Comparison of ENCODE assay signal across 12 cellular contexts in genomic region chr2:237422309-237422708, GRCh38. TPM values are rescaled to one million over a fixed set of nuclear protein-coding genes. Genes with fewer than 3 reads are reported as not detected.
DNase-seq lines count a peak whose midpoint lies in the region; ATAC-seq and TF ChIP-seq lines count a peak whose summit lies in the region.
"Had no signal": no experiment of that assay in that cellular context is flagged by ENCODE, and none has a peak within 500 bp of the region (broad histone marks: within the 10 kb centered on the region; RNA-seq: fewer than 3 reads in every experiment).

No MANE protein-coding gene starts in this region.

- H3K9me3 Mint-ChIP-seq in activated CD8-positive, alpha-beta T cell treated with anti-CD3 and anti-CD28 coated beads for 36 hours, result no peaks in the 10 kb centered on the region
- H3K9me3 Mint-ChIP-seq in activated CD8-positive, alpha-beta T cell treated with anti-CD3 and anti-CD28 coated beads, Interleukin-2, amount 10 ng/mL, durations not matched to agents 7 days and 5 days (ENCODE audit: insufficient read depth), result no peaks in the 10 kb centered on the region
- H3K9me3 Mint-ChIP-seq: activated T-cell treated with anti-CD3 and anti-CD28 coated beads, Interleukin-2, amount 50 U/mL, for 72 hours had no signal

- no peak overlapping the region for H2AFZ ChIP-seq in smooth muscle cell (ENCODE audit: low read depth)

- peak overlapping the region; percentile 30 for H3K9ac ChIP-seq in smooth muscle cell (ENCODE audit: low read depth)

- no peak overlapping the region for H3K4me3 Mint-ChIP-seq in activated CD8-positive, alpha-beta T cell treated with anti-CD3 and anti-CD28 coated beads for 36 hours
- H3K4me3 Mint-ChIP-seq in activated CD8-positive, alpha-beta T cell treated with anti-CD3 and anti-CD28 coated beads, Interleukin-2, amount 10 ng/mL, durations not matched to agents 7 days and 5 days, result no peak overlapping the region

- no peak for ATAC-seq in activated CD8-positive, alpha-beta T cell treated with anti-CD3 and anti-CD28 coated beads for 36 hours
- ATAC-seq in activated CD8-positive, alpha-beta T cell treated with anti-CD3 and anti-CD28 coated beads, Interleukin-2, amount 10 ng/mL, durations not matched to agents 7 days and 5 days, result no peak
- no peak for ATAC-seq in HG02970 (IDR thresholded peaks at IDR 0.05; ENCODE audit: low FRiP score, unreplicated experiment)

- peak overlapping the region; percentile 6 for H3K27ac Mint-ChIP-seq in activated CD8-positive, alpha-beta T cell treated with anti-CD3 and anti-CD28 coated beads for 36 hours
- H3K27ac Mint-ChIP-seq in activated CD8-positive, alpha-beta T cell treated with anti-CD3 and anti-CD28 coated beads, Interleukin-2, amount 10 ng/mL, durations not matched to agents 7 days and 5 days, result no peak overlapping the region

- H3K79me2 ChIP-seq in smooth muscle cell (ENCODE audit: low read depth), result peaks cover 80% of the 10 kb centered on the region

- H3K4me3 ChIP-seq in SJSA1 (no peak overlapping the region), fibroblast of mammary gland (ENCODE audit: control insufficient read depth, low read depth, low read length) (no peak overlapping the region), smooth muscle cell (no peak overlapping the region)

- H3K27me3 ChIP-seq in SJSA1 (replicated peaks) (no peaks in the 10 kb centered on the region), smooth muscle cell (ENCODE audit: low read depth) (no peaks in the 10 kb centered on the region)
- H3K27me3 ChIP-seq: upper lobe of left lung had no signal

- H3K4me1 Mint-ChIP-seq in activated CD8-positive, alpha-beta T cell treated with anti-CD3 and anti-CD28 coated beads for 36 hours (ENCODE audit: low read depth), result peaks cover 28% of the 10 kb centered on the region
- H3K4me1 Mint-ChIP-seq in activated CD8-positive, alpha-beta T cell treated with anti-CD3 and anti-CD28 coated beads, Interleukin-2, amount 10 ng/mL, durations not matched to agents 7 days and 5 days (ENCODE audit: low read depth), result peaks cover 14% of the 10 kb centered on the region

- CTCF ChIA-PET in activated CD8-positive, alpha-beta T cell treated with anti-CD3 and anti-CD28 coated beads for 36 hours (lab: Charles Lee), result interaction anchor here (0.7 to 15.0 kb wide), 36 partner anchors 8 to 336 kb away, joined by 3 to 257 read pairs (median 8); partner anchors contain the start of genes COPS8 and MLPH
- CTCF ChIA-PET in activated CD8-positive, alpha-beta T cell treated with anti-CD3 and anti-CD28 coated beads, Interleukin-2, amount 10 ng/mL, durations not matched to agents 7 days and 5 days (lab: Charles Lee), result interaction anchor here (0.7 to 4.9 kb wide), 26 partner anchors 8 to 416 kb away, joined by 3 to 121 read pairs (median 6); partner anchors contain the start of gene COPS8

- H3K27me3 Mint-ChIP-seq in activated CD8-positive, alpha-beta T cell treated with anti-CD3 and anti-CD28 coated beads for 36 hours, result peaks cover 1% of the 10 kb centered on the region
- H3K27me3 Mint-ChIP-seq in activated CD8-positive, alpha-beta T cell treated with anti-CD3 and anti-CD28 coated beads, Interleukin-2, amount 10 ng/mL, durations not matched to agents 7 days and 5 days (ENCODE audit: low read depth), result peaks cover 24% of the 10 kb centered on the region

- DNase-seq in activated CD8-positive, alpha-beta T cell treated with anti-CD3 and anti-CD28 coated beads for 36 hours, result no peak
- no peak for DNase-seq in activated CD8-positive, alpha-beta T cell treated with anti-CD3 and anti-CD28 coated beads, Interleukin-2, amount 10 ng/mL, durations not matched to agents 7 days and 5 days
- DNase-seq in SJSA1 (ENCODE audit: low read depth in 1 of 2, low spot score in 2 of 2), result no peak
- DNase-seq in fibroblast of mammary gland (ENCODE audit: low read depth), result peak; percentile 57
- no peak for DNase-seq in smooth muscle cell (lab: John Stamatoyannopoulos, UW; ENCODE audit: unreplicated experiment)
- no peak for DNase-seq in stimulated activated CD4-positive, alpha-beta T cell treated with anti-CD3 and anti-CD28 coated beads, Interleukin-15, amount 100 ng/mL, for 24 hours
- no peak for DNase-seq in RPMI8226
- DNase-seq: activated T-cell treated with anti-CD3 and anti-CD28 coated beads, Interleukin-2, amount 50 U/mL, for 72 hours had no signal

- intact Hi-C loops in activated CD8-positive, alpha-beta T cell treated with anti-CD3 and anti-CD28 coated beads for 36 hours (cut with micrococcal nuclease), result no loop called here

- peaks cover 1% of the 10 kb centered on the region for H3K36me3 Mint-ChIP-seq in activated CD8-positive, alpha-beta T cell treated with anti-CD3 and anti-CD28 coated beads for 36 hours (ENCODE audit: low read depth)
- H3K36me3 Mint-ChIP-seq in activated CD8-positive, alpha-beta T cell treated with anti-CD3 and anti-CD28 coated beads, Interleukin-2, amount 10 ng/mL, durations not matched to agents 7 days and 5 days (ENCODE audit: low read depth), result no peaks in the 10 kb centered on the region

- H3K27ac ChIP-seq in SJSA1 (peak overlapping the region; percentile 67), smooth muscle cell (ENCODE audit: low read depth) (peak overlapping the region; percentile 100)

- H3K4me1 ChIP-seq in SJSA1 (replicated peaks) (peaks cover 17% of the 10 kb centered on the region), smooth muscle cell (ENCODE audit: low read depth) (peaks cover 4% of the 10 kb centered on the region)

- TF ChIP-seq CTCF in activated CD8-positive, alpha-beta T cell treated with anti-CD3 and anti-CD28 coated beads for 36 hours (IDR thresholded peaks at IDR 0.05), result no peak
- no peak for TF ChIP-seq CTCF in fibroblast of mammary gland (conservative IDR thresholded peaks at IDR 0.05; ENCODE audit: control insufficient read depth, insufficient read depth, low read depth, low read length)
- TF ChIP-seq CTCF in smooth muscle cell (IDR thresholded peaks at IDR 0.05; ENCODE audit: borderline replicate concordance, insufficient read depth, poor library complexity, severe bottlenecking), result no peak

- H3K36me3 ChIP-seq in SJSA1 (no peaks in the 10 kb centered on the region), smooth muscle cell (ENCODE audit: low read depth) (no peaks in the 10 kb centered on the region)
- H3K36me3 ChIP-seq: heart right ventricle, upper lobe of left lung had no signal

- 70% methylated on average over 10 of the region's 10 CpGs for WGBS in smooth muscle cell (ENCODE audit: low lambda C conversion rate)

- H3F3A ChIP-seq in smooth muscle cell (ENCODE audit: low read depth), result peaks cover 60% of the 10 kb centered on the region

- H3K9me3 ChIP-seq in SJSA1 (replicated peaks), result no peaks in the 10 kb centered on the region
- H3K9me3 ChIP-seq in smooth muscle cell (replicated peaks; ENCODE audit: low read depth), result no peaks in the 10 kb centered on the region
- H3K9me3 ChIP-seq: heart right ventricle, upper lobe of left lung had no signal

- H3K4me2 ChIP-seq in smooth muscle cell, result peak overlapping the region; percentile 69

- H4K20me1 ChIP-seq in smooth muscle cell (ENCODE audit: low read depth), result peaks cover 4% of the 10 kb centered on the region

- POLR2A ChIA-PET in activated CD8-positive, alpha-beta T cell treated with anti-CD3 and anti-CD28 coated beads for 36 hours (lab: Charles Lee), result interaction anchor here (0.6 to 2.3 kb wide), 5 partner anchors 11 to 52 kb away, joined by 3 to 15 read pairs (median 4); no protein-coding TSS in a partner anchor
- POLR2A ChIA-PET in activated CD8-positive, alpha-beta T cell treated with anti-CD3 and anti-CD28 coated beads, Interleukin-2, amount 10 ng/mL, durations not matched to agents 7 days and 5 days (lab: Charles Lee), result interaction anchor here (1.0 kb wide), 1 partner anchor 19 kb away, joined by 5 read pairs; no protein-coding TSS in a partner anchor

RNA-seq across cellular contexts. Expression of gene COL6A3, which starts 8.3 kb away (rescaled TPM):
- 1 to 10 TPM; 4.0 to 4.1 TPM for total RNA-seq in activated CD8-positive, alpha-beta T cell treated with anti-CD3 and anti-CD28 coated beads for 36 hours
- under 1 TPM; 0.03 to 0.10 TPM for total RNA-seq in activated CD8-positive, alpha-beta T cell treated with anti-CD3 and anti-CD28 coated beads, Interleukin-2, amount 10 ng/mL, durations not matched to agents 7 days and 5 days
- 160 and 243 TPM in 2 replicates for total RNA-seq in SJSA1 (2014; rRNA removed; shearing (Covaris generic))
- total RNA-seq in smooth muscle cell, result 1,708 and 1,938 TPM in 2 replicates
- 643 and 888 TPM in 2 replicates for polyA plus RNA-seq in smooth muscle cell
- total RNA-seq: endothelial cell of umbilical vein had no signal

Comparison
In these comparisons a context has a peak if more than half of its experiments do, and no peak if none do; other contexts are left out.
1. RNA of gene COL6A3, which starts 8.3 kb away (total RNA-seq): 1,708 to 1,938 TPM in smooth muscle cell and 160 to 243 TPM in SJSA1; 4.0 to 4.1 TPM in activated CD8-positive, alpha-beta T cell treated with anti-CD3 and anti-CD28 coated beads for 36 hours and 0.03 to 0.10 TPM in activated CD8-positive, alpha-beta T cell treated with anti-CD3 and anti-CD28 coated beads, Interleukin-2, amount 10 ng/mL, durations not matched to agents 7 days and 5 days; every median in the first group is over 10 times any median in the second.